ENCODE assay signal across 18 cellular contexts in genomic region chr4:87213425-87213824, GRCh38. TPM values are rescaled to one million over a fixed set of nuclear protein-coding genes. Genes with fewer than 3 reads are reported as not detected.
DNase-seq lines count a peak whose midpoint lies in the region; ATAC-seq and TF ChIP-seq lines count a peak whose summit lies in the region.
"Had no signal": no experiment of that assay in that cellular context is flagged by ENCODE, and none has a peak within 500 bp of the region (broad histone marks: within the 10 kb centered on the region; RNA-seq: fewer than 3 reads in every experiment).

No MANE protein-coding gene starts in this region.

- intact Hi-C loops in activated CD4-positive, alpha-beta T cell treated with anti-CD3 and anti-CD28 coated beads, Interleukin-2, amount 10 ng/mL, durations not matched to agents 24 days and 14 days (cut with micrococcal nuclease): no loop called here
- intact Hi-C loops in right cardiac atrium (cut with DNase I) (no loop called here), thyroid gland (cut with DNase I) (no loop called here)

- H3K27me3 Mint-ChIP-seq in activated CD4-positive, alpha-beta T cell treated with anti-CD3 and anti-CD28 coated beads, Interleukin-2, amount 10 ng/mL, durations not matched to agents 24 days and 14 days: no peaks in the 10 kb centered on the region
- H3K27me3 Mint-ChIP-seq: activated naive CD4-positive, alpha-beta T cell treated with anti-CD3 and anti-CD28 coated beads, Interleukin-2, amount 10 ng/mL, durations not matched to agents 7 days and 5 days; brain; memory B cell had no signal

- H3K4me1 Mint-ChIP-seq in activated CD4-positive, alpha-beta T cell treated with anti-CD3 and anti-CD28 coated beads, Interleukin-2, amount 10 ng/mL, durations not matched to agents 24 days and 14 days: peaks cover 9% of the 10 kb centered on the region

- no peaks in the 10 kb centered on the region for H3K9me3 Mint-ChIP-seq in activated CD4-positive, alpha-beta T cell treated with anti-CD3 and anti-CD28 coated beads, Interleukin-2, amount 10 ng/mL, durations not matched to agents 24 days and 14 days
- H3K9me3 Mint-ChIP-seq: activated naive CD4-positive, alpha-beta T cell treated with anti-CD3 and anti-CD28 coated beads, Interleukin-2, amount 10 ng/mL, durations not matched to agents 7 days and 5 days; memory B cell had no signal

- H3K27ac Mint-ChIP-seq in activated CD4-positive, alpha-beta T cell treated with anti-CD3 and anti-CD28 coated beads, Interleukin-2, amount 10 ng/mL, durations not matched to agents 24 days and 14 days: no peak overlapping the region
- H3K27ac Mint-ChIP-seq: activated naive CD4-positive, alpha-beta T cell treated with anti-CD3 and anti-CD28 coated beads, Interleukin-2, amount 10 ng/mL, durations not matched to agents 7 days and 5 days; memory B cell had no signal

- no peak for TF ChIP-seq POLR2A in thyroid gland (IDR thresholded peaks at IDR 0.05)

- H3K27me3 ChIP-seq in right cardiac atrium (ENCODE audit: control insufficient read depth, insufficient read depth) (no peaks in the 10 kb centered on the region), thyroid gland (no peaks in the 10 kb centered on the region)
- H3K27me3 ChIP-seq: SJSA1 had no signal

- ATAC-seq in SK-N-SH treated with all-trans-retinoic acid at 6 μM for 48 hours: peak; percentile 37; the same call in 1 of the 3 replicates
- ATAC-seq in right cardiac atrium: peak; percentile 50 to 51
- no peak for ATAC-seq in HG03039 (IDR thresholded peaks at IDR 0.05; ENCODE audit: unreplicated experiment)
- ATAC-seq: HCT116 had no signal

- DNase-seq in activated CD4-positive, alpha-beta T cell treated with anti-CD3 and anti-CD28 coated beads, Interleukin-2, amount 10 ng/mL, durations not matched to agents 24 days and 14 days: peak; percentile 34
- no peak for DNase-seq in activated CD4-positive, alpha-beta T cell treated with anti-CD3 and anti-CD28 coated beads for 1 hour
- DNase-seq in right cardiac atrium: no peak
- DNase-seq in thyroid gland: no peak
- DNase-seq in NCI-H524 treated with DMSO at 0.1 percent for 48 hours (lab: John Stamatoyannopoulos, UW): no peak
- DNase-seq in SK-N-DZ (ENCODE audit: low spot score): no peak
- DNase-seq: ACHN; activated CD4-positive, alpha-beta T cell treated with anti-CD3 and anti-CD28 coated beads, Interleukin-2, amount 50 U/mL, for 1 hour; activated naive CD4-positive, alpha-beta T cell treated with anti-CD3 and anti-CD28 coated beads, Interleukin-2, amount 10 ng/mL, durations not matched to agents 7 days and 5 days; GF-D8; NCI-H1092 treated with DMSO at 0.1 percent for 48 hours; NCI-H345 had no signal

- no peaks in the 10 kb centered on the region for H3K9me3 ChIP-seq in right cardiac atrium (ENCODE audit: control insufficient read depth, low read length)
- no peaks in the 10 kb centered on the region for H3K9me3 ChIP-seq in thyroid gland
- H3K9me3 ChIP-seq: SJSA1 had no signal

- H3K36me3 ChIP-seq in thyroid gland: no peaks in the 10 kb centered on the region
- H3K36me3 ChIP-seq: SJSA1 had no signal

- no peak for TF ChIP-seq CTCF in thyroid gland (IDR thresholded peaks at IDR 0.05)

- no peak overlapping the region for H3K27ac ChIP-seq in right cardiac atrium (ENCODE audit: low read length)
- peak overlapping the region in 2 of 3 donors; percentile 40 to 60 for H3K27ac ChIP-seq in thyroid gland
- H3K27ac ChIP-seq: SJSA1 had no signal

- peaks cover 2% of the 10 kb centered on the region for H3K36me3 Mint-ChIP-seq in activated CD4-positive, alpha-beta T cell treated with anti-CD3 and anti-CD28 coated beads, Interleukin-2, amount 10 ng/mL, durations not matched to agents 24 days and 14 days (ENCODE audit: low read depth)
- H3K36me3 Mint-ChIP-seq: memory B cell had no signal

- H3K4me3 ChIP-seq in right cardiac atrium (ENCODE audit: low read length) (peak overlapping the region; percentile 38), thyroid gland (replicated peaks in 1 of 3) (no peak overlapping the region)
- H3K4me3 ChIP-seq: SJSA1 had no signal

- H3K4me3 Mint-ChIP-seq in activated CD4-positive, alpha-beta T cell treated with anti-CD3 and anti-CD28 coated beads, Interleukin-2, amount 10 ng/mL, durations not matched to agents 24 days and 14 days: no peak overlapping the region
- H3K4me3 Mint-ChIP-seq: activated naive CD4-positive, alpha-beta T cell treated with anti-CD3 and anti-CD28 coated beads, Interleukin-2, amount 10 ng/mL, durations not matched to agents 7 days and 5 days; memory B cell had no signal

- peaks cover 8% of the 10 kb centered on the region for H3K4me1 ChIP-seq in right cardiac atrium (ENCODE audit: control insufficient read depth, insufficient read depth, low read length)
- H3K4me1 ChIP-seq in thyroid gland: peaks cover 29 to 41% of the 10 kb centered on the region in 2 donors
- H3K4me1 ChIP-seq: SJSA1 had no signal

- WGBS in right cardiac atrium: 45% methylated on average over 1 of the region's 1 CpG
- 46 to 80% methylated on average over 1 of the region's 1 CpG for WGBS in thyroid gland, 2 donors

TF ChIP-seq in SK-N-SH treated with all-trans-retinoic acid at 6 μM for 48 hours, 23 proteins besides CTCF, POLR2A, EP300 and RAD21:
- no peak for TF ChIP-seq ZNF565 (CRISPR knock-in tag; conservative IDR thresholded peaks at IDR 0.05; ENCODE audit: low read depth)
- no peak for TF ChIP-seq ARNTL (CRISPR knock-in tag; IDR thresholded peaks at IDR 0.05; ENCODE audit: borderline replicate concordance, low read depth)
- TF ChIP-seq ZFP3 (CRISPR knock-in tag; IDR thresholded peaks at IDR 0.05): no peak
- TF ChIP-seq ISL1 (CRISPR knock-in tag; IDR thresholded peaks at IDR 0.05): no peak
- TF ChIP-seq TOX (CRISPR knock-in tag; IDR thresholded peaks at IDR 0.05; ENCODE audit: borderline replicate concordance): no peak
- no peak for TF ChIP-seq ZNF70 (CRISPR knock-in tag; IDR thresholded peaks at IDR 0.05)
- TF ChIP-seq TCF4 (CRISPR knock-in tag; IDR thresholded peaks at IDR 0.05; ENCODE audit: borderline replicate concordance): no peak
- TF ChIP-seq RARB (CRISPR knock-in tag; IDR thresholded peaks at IDR 0.05): no peak
- TF ChIP-seq ESRRG (CRISPR knock-in tag; IDR thresholded peaks at IDR 0.05): no peak

RNA-seq across cellular contexts. Expression of gene KLHL8, which starts 7.0 kb away (rescaled TPM):
- total RNA-seq in activated CD4-positive, alpha-beta T cell treated with anti-CD3 and anti-CD28 coated beads, Interleukin-2, amount 10 ng/mL, durations not matched to agents 24 days and 14 days: 16.5 and 17.1 TPM in 2 replicates
- total RNA-seq in right cardiac atrium (10 to 100 TPM; 10.8 to 14.6 (median 11.9) TPM), thyroid gland (10 to 100 TPM; 24.1 to 32.8 (median 27.9) TPM)
- polyA plus RNA-seq in right cardiac atrium: 3.4 TPM
- 16.4 and 17.5 TPM in 2 replicates for polyA plus RNA-seq in SK-N-DZ (2014; cell fraction: cytosol; rRNA removed)
- 3.9 and 4.5 TPM in 2 replicates for polyA plus RNA-seq in SK-N-DZ (2014; cell fraction: nucleus; rRNA removed)
